Comparison of ENCODE assay signal across 22 cellular contexts in the genomic region with DNA sequence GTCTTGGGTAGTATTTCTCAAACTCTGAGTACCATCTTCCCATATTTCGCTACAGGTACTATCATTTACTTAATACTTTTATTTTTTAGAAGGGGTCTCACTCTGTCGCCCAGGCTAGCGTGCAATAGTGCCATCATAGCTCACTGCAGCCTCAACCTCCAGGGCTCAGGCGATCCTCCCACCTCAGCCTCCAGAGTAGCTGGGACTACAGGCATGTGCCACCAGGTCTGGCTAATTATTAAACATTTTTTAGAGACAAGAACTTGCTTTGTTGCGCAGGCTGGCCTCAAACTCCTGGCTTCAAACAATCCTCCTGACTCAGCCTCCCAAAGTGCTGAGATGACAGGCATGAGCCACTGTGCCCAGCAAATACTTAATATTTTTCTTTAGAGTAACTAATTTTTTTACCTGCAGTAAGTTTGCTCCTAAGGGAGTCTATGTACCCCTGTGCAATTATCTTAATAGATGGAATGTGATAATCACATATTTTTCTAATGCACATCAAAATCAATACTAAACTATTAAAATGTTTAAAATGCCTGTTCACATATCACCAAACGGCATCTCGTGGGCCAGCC.
A peak's percentile ranks its signal among the peaks of the same experiment; 100 is the strongest.
DNase-seq lines count a peak whose midpoint lies in the region; ATAC-seq and TF ChIP-seq lines count a peak whose summit lies in the region.
"Had no signal": no experiment of that assay in that cellular context is flagged by ENCODE, and none has a peak within 500 bp of the region (broad histone marks: within the 10 kb centered on the region; RNA-seq: fewer than 3 reads in every experiment).

No MANE protein-coding gene starts in this region.

- no peak overlapping the region for H3K4me2 ChIP-seq in neuronal stem cell (ENCODE audit: insufficient read depth, low read length, poor library complexity, severe bottlenecking)
- H3K4me2 ChIP-seq: BLaER1 had no signal

- no peaks in the 10 kb centered on the region for H3K4me1 ChIP-seq in neuronal stem cell (ENCODE audit: control insufficient read depth in 2 of 2, insufficient read depth in 1 of 2, low read depth in 1 of 2, low read length in 2 of 2)
- H3K4me1 ChIP-seq: Caco-2 had no signal

- H3K4me3 ChIP-seq in neuronal stem cell (ENCODE audit: low read length in 2 of 2) = no peak overlapping the region
- H3K4me3 ChIP-seq: BLaER1 had no signal

- no peak overlapping the region for H3K23ac ChIP-seq in neuronal stem cell (ENCODE audit: low read depth, low read length, poor library complexity)

- no peak overlapping the region for H2BK12ac ChIP-seq in neuronal stem cell (ENCODE audit: low read length)

- no peak overlapping the region for H3K9ac ChIP-seq in neuronal stem cell (ENCODE audit: low read depth, low read length, poor library complexity)
- H3K9ac ChIP-seq: BLaER1 had no signal

- no peaks in the 10 kb centered on the region for H3K9me3 Mint-ChIP-seq in activated CD4-positive, alpha-beta T cell treated with anti-CD3 and anti-CD28 coated beads, Interleukin-2, amount 10 ng/mL, durations not matched to agents 24 days and 14 days
- no peaks in the 10 kb centered on the region for H3K9me3 Mint-ChIP-seq in activated CD4-positive, alpha-beta T cell treated with anti-CD3 and anti-CD28 coated beads for 36 hours (ENCODE audit: low read depth)
- H3K9me3 Mint-ChIP-seq in dendritic cell treated with granulocyte-macrophage colony-stimulating factor and Interleukin-4, amounts not matched to agents 40 ng/mL and 50 ng/mL, for 4 days = no peaks in the 10 kb centered on the region
- H3K9me3 Mint-ChIP-seq in stimulated activated memory B cell treated with anti-CD40 and anti-IgM and Interleukin-4, amounts not matched to agents 10 μg/mL and 1 μg/mL and 100 μg/mL, for 72 hours = no peaks in the 10 kb centered on the region
- H3K9me3 Mint-ChIP-seq: CD4-positive, alpha-beta memory T cell had no signal

- H3K27ac Mint-ChIP-seq in activated CD4-positive, alpha-beta T cell treated with anti-CD3 and anti-CD28 coated beads, Interleukin-2, amount 10 ng/mL, durations not matched to agents 24 days and 14 days = no peak overlapping the region
- no peak overlapping the region for H3K27ac Mint-ChIP-seq in activated CD4-positive, alpha-beta T cell treated with anti-CD3 and anti-CD28 coated beads for 36 hours
- peak overlapping the region; percentile 60 for H3K27ac Mint-ChIP-seq in dendritic cell treated with granulocyte-macrophage colony-stimulating factor and Interleukin-4, amounts not matched to agents 40 ng/mL and 50 ng/mL, for 4 days
- H3K27ac Mint-ChIP-seq in stimulated activated memory B cell treated with anti-CD40 and anti-IgM and Interleukin-4, amounts not matched to agents 10 μg/mL and 1 μg/mL and 100 μg/mL, for 72 hours = peak overlapping the region; percentile 18

- H3K27me3 Mint-ChIP-seq in activated CD4-positive, alpha-beta T cell treated with anti-CD3 and anti-CD28 coated beads, Interleukin-2, amount 10 ng/mL, durations not matched to agents 24 days and 14 days = no peaks in the 10 kb centered on the region
- H3K27me3 Mint-ChIP-seq in activated CD4-positive, alpha-beta T cell treated with anti-CD3 and anti-CD28 coated beads for 36 hours = no peaks in the 10 kb centered on the region
- no peaks in the 10 kb centered on the region for H3K27me3 Mint-ChIP-seq in dendritic cell treated with granulocyte-macrophage colony-stimulating factor and Interleukin-4, amounts not matched to agents 40 ng/mL and 50 ng/mL, for 4 days
- no peaks in the 10 kb centered on the region for H3K27me3 Mint-ChIP-seq in stimulated activated memory B cell treated with anti-CD40 and anti-IgM and Interleukin-4, amounts not matched to agents 10 μg/mL and 1 μg/mL and 100 μg/mL, for 72 hours
- H3K27me3 Mint-ChIP-seq: CD4-positive, alpha-beta memory T cell had no signal

- H3K4me1 Mint-ChIP-seq in activated CD4-positive, alpha-beta T cell treated with anti-CD3 and anti-CD28 coated beads, Interleukin-2, amount 10 ng/mL, durations not matched to agents 24 days and 14 days = peaks cover 20% of the 10 kb centered on the region
- peaks cover 8% of the 10 kb centered on the region for H3K4me1 Mint-ChIP-seq in activated CD4-positive, alpha-beta T cell treated with anti-CD3 and anti-CD28 coated beads for 36 hours
- peaks cover 30% of the 10 kb centered on the region for H3K4me1 Mint-ChIP-seq in dendritic cell treated with granulocyte-macrophage colony-stimulating factor and Interleukin-4, amounts not matched to agents 40 ng/mL and 50 ng/mL, for 4 days (ENCODE audit: low read depth)
- peaks cover 18% of the 10 kb centered on the region for H3K4me1 Mint-ChIP-seq in stimulated activated memory B cell treated with anti-CD40 and anti-IgM and Interleukin-4, amounts not matched to agents 10 μg/mL and 1 μg/mL and 100 μg/mL, for 72 hours

- H3K4ac ChIP-seq in neuronal stem cell (ENCODE audit: low read length) = no peak overlapping the region

- H3K27ac ChIP-seq in neuronal stem cell (replicated peaks; ENCODE audit: low read length) = no peak overlapping the region
- H3K27ac ChIP-seq: 22Rv1, BLaER1 had no signal

- no peak overlapping the region for H3K4me3 Mint-ChIP-seq in activated CD4-positive, alpha-beta T cell treated with anti-CD3 and anti-CD28 coated beads, Interleukin-2, amount 10 ng/mL, durations not matched to agents 24 days and 14 days
- no peak overlapping the region for H3K4me3 Mint-ChIP-seq in activated CD4-positive, alpha-beta T cell treated with anti-CD3 and anti-CD28 coated beads for 36 hours
- no peak overlapping the region for H3K4me3 Mint-ChIP-seq in dendritic cell treated with granulocyte-macrophage colony-stimulating factor and Interleukin-4, amounts not matched to agents 40 ng/mL and 50 ng/mL, for 4 days
- no peak overlapping the region for H3K4me3 Mint-ChIP-seq in stimulated activated memory B cell treated with anti-CD40 and anti-IgM and Interleukin-4, amounts not matched to agents 10 μg/mL and 1 μg/mL and 100 μg/mL, for 72 hours
- H3K4me3 Mint-ChIP-seq: CD4-positive, alpha-beta memory T cell had no signal

- H2BK15ac ChIP-seq in neuronal stem cell (ENCODE audit: low read length) = no peak overlapping the region

- no peak overlapping the region for H4K8ac ChIP-seq in neuronal stem cell (ENCODE audit: low read depth, low read length)

- POLR2A ChIA-PET in activated CD4-positive, alpha-beta T cell treated with anti-CD3 and anti-CD28 coated beads for 36 hours (lab: Charles Lee) = no interaction called here

- DNase-seq in activated CD4-positive, alpha-beta T cell treated with anti-CD3 and anti-CD28 coated beads, Interleukin-2, amount 10 ng/mL, durations not matched to agents 24 days and 14 days = peak; percentile 50
- no peak for DNase-seq in activated CD4-positive, alpha-beta T cell treated with anti-CD3 and anti-CD28 coated beads for 36 hours
- DNase-seq in neuronal stem cell (ENCODE audit: low spot score) (no peak), NCI-H510A treated with DMSO at 0.1 percent for 48 hours (lab: John Stamatoyannopoulos, UW) (no peak), omental fat pad (ENCODE audit: low spot score) (no peak)
- no peak for DNase-seq in stimulated activated CD4-positive, alpha-beta T cell treated with anti-CD3 and anti-CD28 coated beads, Interleukin-4, amount 100 ng/mL, for 4 hours
- DNase-seq: ACHN; Caco-2; CD4-positive, alpha-beta memory T cell; DMS 273 treated with DMSO at 0.1 percent for 48 hours; DMS79 treated with DMSO at 0.1 percent for 48 hours; H7; IMR-90; NCI-H1105 treated with DMSO at 0.1 percent for 48 hours; NCI-H2029 treated with DMSO at 0.1 percent for 48 hours; NCI-H524; NCI-H774; NK-92 treated with Interleukin-12 subunit alpha and Interleukin-12 subunit beta, amount 100 ng/mL, for 24 hours had no signal

- no peaks in the 10 kb centered on the region for H3K36me3 Mint-ChIP-seq in activated CD4-positive, alpha-beta T cell treated with anti-CD3 and anti-CD28 coated beads, Interleukin-2, amount 10 ng/mL, durations not matched to agents 24 days and 14 days (ENCODE audit: low read depth)
- H3K36me3 Mint-ChIP-seq in activated CD4-positive, alpha-beta T cell treated with anti-CD3 and anti-CD28 coated beads for 36 hours (ENCODE audit: low read depth) = no peaks in the 10 kb centered on the region
- H3K36me3 Mint-ChIP-seq in dendritic cell treated with granulocyte-macrophage colony-stimulating factor and Interleukin-4, amounts not matched to agents 40 ng/mL and 50 ng/mL, for 4 days (ENCODE audit: low read depth) = no peaks in the 10 kb centered on the region
- H3K36me3 Mint-ChIP-seq in stimulated activated memory B cell treated with anti-CD40 and anti-IgM and Interleukin-4, amounts not matched to agents 10 μg/mL and 1 μg/mL and 100 μg/mL, for 72 hours = no peaks in the 10 kb centered on the region
- H3K36me3 Mint-ChIP-seq: CD4-positive, alpha-beta memory T cell had no signal

- no peak overlapping the region for H2BK120ac ChIP-seq in neuronal stem cell (ENCODE audit: low read depth, low read length)

- no peaks in the 10 kb centered on the region for H3K9me3 ChIP-seq in neuronal stem cell (replicated peaks in 1 of 2; ENCODE audit: control insufficient read depth in 2 of 2, insufficient read depth in 1 of 2, low read depth in 1 of 2, low read length in 2 of 2)
- H3K9me3 ChIP-seq: BLaER1, Caco-2 had no signal

- no peak overlapping the region for H3K18ac ChIP-seq in neuronal stem cell (ENCODE audit: low read length)

- H3K79me1 ChIP-seq in neuronal stem cell (ENCODE audit: low read depth, low read length) = no peaks in the 10 kb centered on the region

- CTCF ChIA-PET in activated CD4-positive, alpha-beta T cell treated with anti-CD3 and anti-CD28 coated beads for 36 hours (lab: Charles Lee) = no interaction called here

- no peak overlapping the region for H3K14ac ChIP-seq in neuronal stem cell (ENCODE audit: low read length)

- H3K27me3 ChIP-seq in neuronal stem cell (ENCODE audit: control insufficient read depth in 3 of 3, insufficient read depth in 3 of 3, low read depth in 1 of 3, low read length in 3 of 3) = no peaks in the 10 kb centered on the region
- H3K27me3 ChIP-seq: BLaER1 had no signal

- no peak overlapping the region for H2AFZ ChIP-seq in neuronal stem cell (ENCODE audit: low read length)

- H3K36me3 ChIP-seq in neuronal stem cell (replicated peaks in 1 of 2; ENCODE audit: control insufficient read depth in 2 of 2, insufficient read depth in 2 of 2, low read length in 2 of 2) = no peaks in the 10 kb centered on the region
- H3K36me3 ChIP-seq: BLaER1 had no signal

- TF ChIP-seq CTCF in omental fat pad (IDR thresholded peaks at IDR 0.05) = no peak

- WGBS in neuronal stem cell (ENCODE audit: extremely low coverage in 2 of 2, insufficient read length in 2 of 2, insufficient replicate concordance in 1 of 2), 2 donors = no CpG with 5 or more reads among the region's 7 CpGs

- H2AK5ac ChIP-seq in neuronal stem cell (ENCODE audit: low read depth, low read length) = no peak overlapping the region

- no peak for ATAC-seq in activated CD4-positive, alpha-beta T cell treated with anti-CD3 and anti-CD28 coated beads for 36 hours
- ATAC-seq in stimulated activated memory B cell treated with anti-CD40 and anti-IgM and Interleukin-4, amounts not matched to agents 10 μg/mL and 1 μg/mL and 100 μg/mL, for 72 hours = no peak
- no peak for ATAC-seq in omental fat pad (ENCODE audit: low FRiP score)

- no peak overlapping the region for H4K91ac ChIP-seq in neuronal stem cell (ENCODE audit: low read depth, low read length, poor library complexity)

- intact Hi-C loops in activated CD4-positive, alpha-beta T cell treated with anti-CD3 and anti-CD28 coated beads, Interleukin-2, amount 10 ng/mL, durations not matched to agents 24 days and 14 days (cut with micrococcal nuclease) = no loop called here
- intact Hi-C loops in activated CD4-positive, alpha-beta T cell treated with anti-CD3 and anti-CD28 coated beads for 36 hours (cut with DNase I, micrococcal nuclease) = no loop called here
- intact Hi-C loops in dendritic cell treated with granulocyte-macrophage colony-stimulating factor and Interleukin-4, amounts not matched to agents 40 ng/mL and 50 ng/mL, for 4 days (cut with micrococcal nuclease) = no loop called here

- peak overlapping the region; percentile 39 for H2BK5ac ChIP-seq in neuronal stem cell (ENCODE audit: low read length)

Comparison
In these comparisons a context has a peak if more than half of its experiments do, and no peak if none do; other contexts are left out.
1. H3K27ac Mint-ChIP-seq: peak in dendritic cell treated with granulocyte-macrophage colony-stimulating factor and Interleukin-4, amounts not matched to agents 40 ng/mL and 50 ng/mL, for 4 days (single experiment) and stimulated activated memory B cell treated with anti-CD40 and anti-IgM and Interleukin-4, amounts not matched to agents 10 μg/mL and 1 μg/mL and 100 μg/mL, for 72 hours (single experiment); none in activated CD4-positive, alpha-beta T cell treated with anti-CD3 and anti-CD28 coated beads, Interleukin-2, amount 10 ng/mL, durations not matched to agents 24 days and 14 days (single experiment) and activated CD4-positive, alpha-beta T cell treated with anti-CD3 and anti-CD28 coated beads for 36 hours (single experiment).